In genomic region chr2:42568431-42569115, GRCh38 we compare ENCODE assay signal across 8 cellular contexts. TPM values are rescaled to one million over a fixed set of nuclear protein-coding genes. Genes with fewer than 3 reads are reported as not detected.
A peak's percentile ranks its signal among the peaks of the same experiment; 100 is the strongest.
DNase-seq lines count a peak whose midpoint lies in the region; ATAC-seq and TF ChIP-seq lines count a peak whose summit lies in the region.

TSS of gene MTA3 (plus strand) at chr2:42568632. CDS start at chr2:42568746, 114 bp downstream.

- H3K36me3 Mint-ChIP-seq in activated T-helper 17 cell treated with anti-CD3 and anti-CD28 coated beads, Interleukin-2, amount 50 U/mL, for 72 hours (ENCODE audit: low read depth): peaks cover 17% of the 10 kb centered on the region
- H3K36me3 Mint-ChIP-seq in neural progenitor cell: peaks cover 11% of the 10 kb centered on the region

- H3K9ac ChIP-seq in OCI-LY1 (ENCODE audit: low read length) (peak within 1 kb of the TSS; percentile 88), neural progenitor cell (peak within 1 kb of the TSS; percentile 20)

- peak within 1 kb of the TSS; percentile 86 for H3K4me3 Mint-ChIP-seq in activated T-helper 17 cell treated with anti-CD3 and anti-CD28 coated beads, Interleukin-2, amount 50 U/mL, for 72 hours
- H3K4me3 Mint-ChIP-seq in neural progenitor cell: peak within 1 kb of the TSS; percentile 94
- peak within 1 kb of the TSS; percentile 94 for H3K4me3 Mint-ChIP-seq in stimulated activated naive CD8-positive, alpha-beta T cell treated with anti-CD3 and anti-CD28 coated beads, Interleukin-15, amount 100 ng/mL, for 72 hours

- H3K4me3 ChIP-seq in OCI-LY1 (ENCODE audit: low read depth, low read length, poor library complexity, severe bottlenecking): peak within 1 kb of the TSS; percentile 91
- H3K4me3 ChIP-seq in fibroblast of the aortic adventitia (ENCODE audit: low read depth, low read length): peak within 1 kb of the TSS; percentile 89
- peak within 1 kb of the TSS; percentile 98 for H3K4me3 ChIP-seq in neural progenitor cell

- H3K27me3 ChIP-seq in OCI-LY1 (ENCODE audit: insufficient read depth, low read length) (no peaks in the 10 kb centered on the region), neural progenitor cell (no peaks in the 10 kb centered on the region)

- H3K4me2 ChIP-seq in OCI-LY1 (ENCODE audit: low read length) (peak within 1 kb of the TSS; percentile 88), neural progenitor cell (peak within 1 kb of the TSS; percentile 85)

- H4K20me1 ChIP-seq in OCI-LY1 (ENCODE audit: insufficient read depth, low read length) (no peaks in the 10 kb centered on the region), neural progenitor cell (ENCODE audit: low read depth) (peaks cover 5% of the 10 kb centered on the region)

- DNase-seq in EH (ENCODE audit: low read depth): peak; percentile 56
- DNase-seq in fibroblast of the aortic adventitia (ENCODE audit: low read depth): peak; percentile 8
- peak; percentile 86 for DNase-seq in neural progenitor cell (ENCODE audit: low spot score)
- peak; percentile 54 to 67 for DNase-seq in stimulated activated naive CD8-positive, alpha-beta T cell treated with anti-CD3 and anti-CD28 coated beads, Interleukin-15, amount 100 ng/mL, for 72 hours
- DNase-seq in SIG-M5 treated with dmso at 0.1 percent for 504 hours (lab: John Stamatoyannopoulos, UW; ENCODE audit: unreplicated experiment): no peak

- no peaks in the 10 kb centered on the region for H3K9me3 Mint-ChIP-seq in activated T-helper 17 cell treated with anti-CD3 and anti-CD28 coated beads, Interleukin-2, amount 50 U/mL, for 72 hours
- no peaks in the 10 kb centered on the region for H3K9me3 Mint-ChIP-seq in neural progenitor cell
- H3K9me3 Mint-ChIP-seq in stimulated activated naive CD8-positive, alpha-beta T cell treated with anti-CD3 and anti-CD28 coated beads, Interleukin-15, amount 100 ng/mL, for 72 hours: no peaks in the 10 kb centered on the region

- H3K27me3 Mint-ChIP-seq in activated T-helper 17 cell treated with anti-CD3 and anti-CD28 coated beads, Interleukin-2, amount 50 U/mL, for 72 hours: no peaks in the 10 kb centered on the region
- H3K27me3 Mint-ChIP-seq in neural progenitor cell (ENCODE audit: insufficient read depth, low read depth): no peaks in the 10 kb centered on the region
- H3K27me3 Mint-ChIP-seq in stimulated activated naive CD8-positive, alpha-beta T cell treated with anti-CD3 and anti-CD28 coated beads, Interleukin-15, amount 100 ng/mL, for 72 hours: no peaks in the 10 kb centered on the region

- H3K27ac ChIP-seq in OCI-LY1 (ENCODE audit: low read depth, low read length, poor library complexity, severe bottlenecking) (peak within 1 kb of the TSS; percentile 99), neural progenitor cell (peak within 1 kb of the TSS; percentile 83)

- H2AFZ ChIP-seq in OCI-LY1 (ENCODE audit: low read length) (no peak within 1 kb of the TSS), neural progenitor cell (replicated peaks) (peak within 1 kb of the TSS; percentile 87)

- no peaks in the 10 kb centered on the region for H3K9me3 ChIP-seq in OCI-LY1 (ENCODE audit: low read length)
- no peaks in the 10 kb centered on the region for H3K9me3 ChIP-seq in neural progenitor cell (ENCODE audit: low read depth)

- H3K27ac Mint-ChIP-seq in activated T-helper 17 cell treated with anti-CD3 and anti-CD28 coated beads, Interleukin-2, amount 50 U/mL, for 72 hours: peak within 1 kb of the TSS; percentile 93
- peak within 1 kb of the TSS; percentile 98 for H3K27ac Mint-ChIP-seq in neural progenitor cell
- H3K27ac Mint-ChIP-seq in stimulated activated naive CD8-positive, alpha-beta T cell treated with anti-CD3 and anti-CD28 coated beads, Interleukin-15, amount 100 ng/mL, for 72 hours: peak within 1 kb of the TSS; percentile 97 to 98

- H3F3A ChIP-seq in OCI-LY1 (ENCODE audit: insufficient read depth, low read length): peaks cover 7% of the 10 kb centered on the region; the same call in 1 of the 2 replicates
- peaks cover 39% of the 10 kb centered on the region for H3F3A ChIP-seq in neural progenitor cell (ENCODE audit: low read depth)

- no peaks in the 10 kb centered on the region for H3K9me2 ChIP-seq in OCI-LY1 (ENCODE audit: low read depth, low read length)

- H3K36me3 ChIP-seq in OCI-LY1 (ENCODE audit: insufficient read depth, low read length) (peaks cover 30% of the 10 kb centered on the region), neural progenitor cell (peaks cover 10% of the 10 kb centered on the region)

- peaks cover 10% of the 10 kb centered on the region for H3K4me1 Mint-ChIP-seq in activated T-helper 17 cell treated with anti-CD3 and anti-CD28 coated beads, Interleukin-2, amount 50 U/mL, for 72 hours
- H3K4me1 Mint-ChIP-seq in neural progenitor cell: peaks cover 22% of the 10 kb centered on the region
- H3K4me1 Mint-ChIP-seq in stimulated activated naive CD8-positive, alpha-beta T cell treated with anti-CD3 and anti-CD28 coated beads, Interleukin-15, amount 100 ng/mL, for 72 hours: peaks cover 32% of the 10 kb centered on the region

- ATAC-seq in HG02571 (IDR thresholded peaks at IDR 0.05; ENCODE audit: unreplicated experiment): peak; percentile 34
- peak; percentile 87 for ATAC-seq in activated T-helper 17 cell treated with anti-CD3 and anti-CD28 coated beads, Interleukin-2, amount 50 U/mL, for 72 hours (replicated peaks)
- peak; percentile 80 for ATAC-seq in stimulated activated naive CD8-positive, alpha-beta T cell treated with anti-CD3 and anti-CD28 coated beads, Interleukin-15, amount 100 ng/mL, for 72 hours

- H3K4me1 ChIP-seq in OCI-LY1 (ENCODE audit: insufficient read depth, low read length, severe bottlenecking) (peaks cover 51% of the 10 kb centered on the region), neural progenitor cell (peaks cover 17% of the 10 kb centered on the region)

- peaks cover 26% of the 10 kb centered on the region for H3K79me2 ChIP-seq in OCI-LY1 (ENCODE audit: insufficient read depth, low read length)
- H3K79me2 ChIP-seq in neural progenitor cell (ENCODE audit: low read depth): peaks cover 49% of the 10 kb centered on the region

- no peak for TF ChIP-seq CTCF in OCI-LY1 (IDR thresholded peaks at IDR 0.05; ENCODE audit: low read length)
- no peak for TF ChIP-seq CTCF in fibroblast of the aortic adventitia (IDR thresholded peaks at IDR 0.05; ENCODE audit: insufficient read depth, low read length)
- no peak for TF ChIP-seq CTCF in neural progenitor cell (IDR thresholded peaks at IDR 0.05)

RNA-seq across cellular contexts. Expression of gene MTA3, which starts in this region (rescaled TPM):
- total RNA-seq in activated T-helper 17 cell treated with anti-CD3 and anti-CD28 coated beads, Interleukin-2, amount 50 U/mL, for 72 hours: 10 to 100 TPM; 22.7 to 30.9 TPM
- total RNA-seq in fibroblast of the aortic adventitia (ENCODE audit: low replicate concordance): 27.5 and 34.1 TPM in 2 replicates
- 94.0 and 117 TPM in 2 replicates for total RNA-seq in neural progenitor cell (ENCODE audit: low replicate concordance)

Comparison
In these comparisons a context has a peak if more than half of its experiments do, and no peak if none do; other contexts are left out.
1. ATAC-seq: peak in every context shown above with its lines; median percentile 87 in activated T-helper 17 cell treated with anti-CD3 and anti-CD28 coated beads, Interleukin-2, amount 50 U/mL, for 72 hours; 80 in stimulated activated naive CD8-positive, alpha-beta T cell treated with anti-CD3 and anti-CD28 coated beads, Interleukin-15, amount 100 ng/mL, for 72 hours; 34 in HG02571.